In the genomic region with DNA sequence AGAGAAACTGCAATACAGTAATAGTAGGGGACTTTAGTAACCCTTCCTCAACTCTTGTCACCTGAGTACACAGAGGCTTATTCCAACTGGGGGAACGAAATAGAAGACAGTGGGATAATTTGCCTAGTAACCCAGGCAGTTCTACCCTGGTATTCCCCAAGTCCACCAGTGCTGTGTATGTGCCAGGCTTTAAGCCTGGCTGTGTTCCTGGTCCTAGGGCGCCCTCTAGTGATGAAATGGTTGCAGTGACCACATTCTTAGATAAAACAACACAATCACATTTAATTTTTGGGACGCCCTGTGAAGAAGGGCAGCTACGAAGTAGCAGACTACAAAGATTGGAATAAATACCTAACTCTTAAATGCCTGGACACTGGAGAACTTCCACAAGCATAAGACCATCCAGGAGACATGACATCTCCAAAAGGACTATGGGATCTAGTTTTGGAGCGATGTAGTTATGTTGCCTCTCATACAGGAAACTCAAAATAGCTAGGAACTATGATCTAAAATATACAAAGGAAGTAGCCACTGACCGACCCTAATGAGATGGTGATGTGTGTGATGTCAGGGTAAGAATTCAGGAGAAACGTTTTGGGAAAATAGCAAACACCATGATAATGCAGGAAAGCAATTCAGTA, we compare ENCODE assay signal across 8 cellular contexts.
DNase-seq lines count a peak whose midpoint lies in the region; ATAC-seq and TF ChIP-seq lines count a peak whose summit lies in the region.

No MANE protein-coding gene starts in this region.

- H3K4me2 ChIP-seq in hepatocyte = no peak overlapping the region

- intact Hi-C loops in spleen (cut with DNase I; ENCODE audit: low total_unique reads) = loop anchor here (5.0 kb wide), 1 partner anchor 158 kb away; no protein-coding TSS in a partner anchor

- H3K27me3 ChIP-seq in hepatocyte (no peaks in the 10 kb centered on the region), spleen (replicated peaks in 1 of 7) (no peaks in the 10 kb centered on the region)

- H3K4me1 ChIP-seq in hepatocyte (ENCODE audit: insufficient read depth) (no peaks in the 10 kb centered on the region), spleen (peaks cover 0 to 6% (median 0%) of the 10 kb centered on the region in 6 donors)

- H3K9me3 ChIP-seq in T-helper 17 cell (ENCODE audit: control insufficient read depth, low read length, poor library complexity, severe bottlenecking) = no peaks in the 10 kb centered on the region
- H3K9me3 ChIP-seq in hepatocyte (ENCODE audit: low read depth) = no peaks in the 10 kb centered on the region
- H3K9me3 ChIP-seq in spleen = no peaks in the 10 kb centered on the region

- H2AFZ ChIP-seq in hepatocyte = no peak overlapping the region

- H3K4me3 Mint-ChIP-seq in T-helper 17 cell = no peak overlapping the region

- WGBS in hepatocyte (ENCODE audit: low lambda C conversion rate, missing lambda C conversion rate) = 32% methylated on average over 7 of the region's 7 CpGs
- WGBS in spleen, 5 donors = 20 to 39% (median 27%) methylated on average over 7 of the region's 7 CpGs

- TF ChIP-seq CTCF in GM12864 (IDR thresholded peaks at IDR 0.05; ENCODE audit: low read depth, low read length, missing control alignments) (peak; percentile 65), HFF-Myc (IDR thresholded peaks at IDR 0.05; ENCODE audit: low read depth, low read length, missing control alignments) (peak; percentile 57), hepatocyte (IDR thresholded peaks at IDR 0.05; ENCODE audit: poor library complexity) (peak; percentile 83), spleen (IDR thresholded peaks at IDR 0.05 in 8 of 11, conservative IDR thresholded peaks at IDR 0.05 in 3 of 11) (peak; percentile 38 to 88 (median 70))

- no peaks in the 10 kb centered on the region for H4K20me1 ChIP-seq in hepatocyte (ENCODE audit: insufficient read depth, poor library complexity, severe bottlenecking)

- no peaks in the 10 kb centered on the region for H3K36me3 ChIP-seq in hepatocyte (replicated peaks; ENCODE audit: insufficient read depth, low read depth)
- H3K36me3 ChIP-seq in spleen = no peaks in the 10 kb centered on the region

- H3K9me2 ChIP-seq in hepatocyte (replicated peaks; ENCODE audit: insufficient read depth) = no peaks in the 10 kb centered on the region

- H3K4me3 ChIP-seq in GM12864 (ENCODE audit: low read depth, low read length) (no peak overlapping the region), HFF-Myc (replicated peaks; ENCODE audit: low read depth, low read length) (no peak overlapping the region), hepatocyte (no peak overlapping the region), spleen (no peak overlapping the region)

- DNase-seq in GM12864 (ENCODE audit: low read depth) (peak; percentile 13), HFF-Myc (ENCODE audit: extremely low read depth, low read depth) (peak; percentile 16), NCI-H1048 (lab: John Stamatoyannopoulos, UW) (peak; percentile 35), T-helper 17 cell (peak; percentile 16 to 46 (median 16)), amygdala (lab: John Stamatoyannopoulos, UW) (peak in 43 of 56 donors; percentile 0 to 75 (median 7)), hepatocyte (ENCODE audit: low spot score) (peak; percentile 84), spleen (no peak), middle frontal gyrus (ENCODE audit: extremely low spot score, low spot score) (no peak)

- peaks cover 11% of the 10 kb centered on the region for H3K4me1 Mint-ChIP-seq in T-helper 17 cell

- no peak for TF ChIP-seq POLR2A in spleen (IDR thresholded peaks at IDR 0.05)

- ATAC-seq in T-helper 17 cell = peak; percentile 79

- H3K27me3 Mint-ChIP-seq in T-helper 17 cell = no peaks in the 10 kb centered on the region

- H3K27ac ChIP-seq in hepatocyte (no peak overlapping the region), spleen (no peak overlapping the region)

- no peak overlapping the region for H3K27ac Mint-ChIP-seq in T-helper 17 cell

- H3K79me2 ChIP-seq in hepatocyte = no peaks in the 10 kb centered on the region

- peaks cover 1% of the 10 kb centered on the region for H3K36me3 Mint-ChIP-seq in T-helper 17 cell (ENCODE audit: low read depth)

Comparison
In these comparisons a context has a peak if more than half of its experiments do, and no peak if none do; other contexts are left out.
1. DNase-seq: peak in GM12864 (single experiment), HFF-Myc (single experiment), NCI-H1048 (single experiment), T-helper 17 cell (3 of 3), amygdala (43 of 56) and hepatocyte (single experiment); none in spleen (single experiment) and middle frontal gyrus (single experiment).
2. Peak in every context shown above with its lines, with median percentiles within 50 percentile points of each other: CTCF ChIP-seq.